ENCODE assay signal across 8 cellular contexts in the genomic region with DNA sequence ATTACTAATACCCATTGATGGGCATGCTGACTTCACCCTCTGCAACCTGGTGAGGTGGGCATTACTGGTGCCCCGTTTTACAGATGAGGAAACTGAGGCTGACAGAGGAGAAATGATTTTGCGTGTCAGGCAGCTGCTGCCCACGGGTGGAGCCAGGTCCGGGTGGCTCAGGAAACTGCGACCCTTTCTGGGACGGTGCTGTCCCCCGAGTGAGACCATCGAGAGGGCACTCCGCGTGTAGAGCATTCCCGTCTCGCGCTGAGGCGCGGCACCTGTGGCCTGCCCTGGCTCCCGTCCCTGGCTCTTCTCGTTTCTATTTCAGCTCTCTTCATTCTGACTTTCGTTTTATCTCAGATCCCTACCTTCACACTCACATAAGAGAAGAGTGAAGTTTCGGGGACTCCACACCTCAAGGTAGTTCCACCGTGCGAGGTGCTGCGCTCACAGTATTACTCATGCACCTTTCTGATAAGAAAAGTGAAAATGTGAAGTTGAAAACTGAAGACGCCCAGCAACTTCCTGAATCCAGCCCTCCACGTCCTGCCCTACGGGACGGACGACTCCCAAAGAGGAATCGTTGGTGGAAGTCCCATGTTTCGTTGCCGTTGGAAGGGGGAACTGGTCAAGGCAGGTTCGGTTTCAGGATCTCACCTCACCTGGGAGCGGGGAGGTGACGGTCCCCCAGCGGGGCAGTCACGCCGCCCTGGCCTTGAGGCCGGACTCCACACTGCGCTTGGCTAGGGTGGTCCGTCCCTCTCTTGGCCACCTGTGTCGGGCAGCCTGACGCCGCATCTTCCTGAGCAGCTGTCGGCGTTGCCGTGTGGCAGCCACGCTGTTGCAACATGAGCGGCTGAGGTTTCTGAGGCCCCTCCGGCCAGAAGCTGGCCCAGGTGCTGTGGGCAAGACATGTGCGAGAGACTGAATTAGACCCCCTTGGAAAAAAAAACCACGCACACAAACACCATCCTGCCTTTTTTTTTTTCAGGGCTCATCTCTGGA. TPM values are rescaled to one million over a fixed set of nuclear protein-coding genes. Genes with fewer than 3 reads are reported as not detected.
A peak's percentile ranks its signal among the peaks of the same experiment; 100 is the strongest.
DNase-seq lines count a peak whose midpoint lies in the region; ATAC-seq and TF ChIP-seq lines count a peak whose summit lies in the region.

No MANE protein-coding gene starts in this region.

- no peak for TF ChIP-seq CTCF in gastroesophageal sphincter (IDR thresholded peaks at IDR 0.05)
- TF ChIP-seq CTCF in uterus (IDR thresholded peaks at IDR 0.05): no peak

- H3K4me1 Mint-ChIP-seq in T-helper 1 cell treated with Interleukin-12 subunit alpha and Interleukin-12 subunit beta and Interleukin-4 antibody, amounts not matched to agents 30 μg/mL and 1 μg/mL, for 36 hours (ENCODE audit: low read depth): peaks cover 22% of the 10 kb centered on the region
- H3K4me1 Mint-ChIP-seq in memory B cell: peaks cover 50% of the 10 kb centered on the region

- WGBS in gastroesophageal sphincter (ENCODE audit: low coverage in 1 of 2), 2 donors: 84 to 87% methylated on average over 3 to 24 of the region's 50 CpGs

- peak; percentile 44 to 56 for DNase-seq in memory B cell (ENCODE audit: low spot score in 2 of 2)
- no peak for DNase-seq in medulla oblongata (ENCODE audit: extremely low spot score)
- DNase-seq in cerebellum (ENCODE audit: low spot score): no peak
- DNase-seq in uterus: no peak

- H3K4me1 ChIP-seq in gastroesophageal sphincter (no peaks in the 10 kb centered on the region), uterus (no peaks in the 10 kb centered on the region)

- peak overlapping the region; percentile 75 for H3K4me3 Mint-ChIP-seq in T-helper 1 cell treated with Interleukin-12 subunit alpha and Interleukin-12 subunit beta and Interleukin-4 antibody, amounts not matched to agents 30 μg/mL and 1 μg/mL, for 36 hours
- peak overlapping the region; percentile 83 for H3K4me3 Mint-ChIP-seq in memory B cell

- ATAC-seq in GM18502 (IDR thresholded peaks at IDR 0.05; ENCODE audit: poor library complexity, unreplicated experiment): peak; percentile 76
- ATAC-seq in HG02623 (IDR thresholded peaks at IDR 0.05; ENCODE audit: unreplicated experiment): peak; percentile 62
- peak; percentile 90 for ATAC-seq in memory B cell (ENCODE audit: low read depth)
- no peak for ATAC-seq in gastroesophageal sphincter

- H3K27me3 Mint-ChIP-seq in T-helper 1 cell treated with Interleukin-12 subunit alpha and Interleukin-12 subunit beta and Interleukin-4 antibody, amounts not matched to agents 30 μg/mL and 1 μg/mL, for 36 hours (ENCODE audit: low read depth): peaks cover 47% of the 10 kb centered on the region
- no peaks in the 10 kb centered on the region for H3K27me3 Mint-ChIP-seq in memory B cell

- TF ChIP-seq POLR2A in gastroesophageal sphincter (IDR thresholded peaks at IDR 0.05): no peak
- no peak for TF ChIP-seq POLR2A in uterus (IDR thresholded peaks at IDR 0.05)

- H3K9me3 Mint-ChIP-seq in T-helper 1 cell treated with Interleukin-12 subunit alpha and Interleukin-12 subunit beta and Interleukin-4 antibody, amounts not matched to agents 30 μg/mL and 1 μg/mL, for 36 hours: no peaks in the 10 kb centered on the region
- H3K9me3 Mint-ChIP-seq in memory B cell: no peaks in the 10 kb centered on the region

- H3K36me3 ChIP-seq in gastroesophageal sphincter: no peaks in the 10 kb centered on the region
- H3K36me3 ChIP-seq in uterus: no peaks in the 10 kb centered on the region

- H3K27me3 ChIP-seq in gastroesophageal sphincter: peaks cover 21% of the 10 kb centered on the region
- no peaks in the 10 kb centered on the region for H3K27me3 ChIP-seq in uterus

- peak overlapping the region; percentile 15 for H3K27ac Mint-ChIP-seq in T-helper 1 cell treated with Interleukin-12 subunit alpha and Interleukin-12 subunit beta and Interleukin-4 antibody, amounts not matched to agents 30 μg/mL and 1 μg/mL, for 36 hours
- H3K27ac Mint-ChIP-seq in memory B cell: peak overlapping the region; percentile 89

- H3K9me3 ChIP-seq in gastroesophageal sphincter: no peaks in the 10 kb centered on the region
- no peaks in the 10 kb centered on the region for H3K9me3 ChIP-seq in uterus

- no peak overlapping the region for H3K27ac ChIP-seq in gastroesophageal sphincter
- no peak overlapping the region for H3K27ac ChIP-seq in uterus

- intact Hi-C loops in uterus (cut with DNase I; ENCODE audit: low total_unique reads): no loop called here

- no peaks in the 10 kb centered on the region for H3K36me3 Mint-ChIP-seq in T-helper 1 cell treated with Interleukin-12 subunit alpha and Interleukin-12 subunit beta and Interleukin-4 antibody, amounts not matched to agents 30 μg/mL and 1 μg/mL, for 36 hours (ENCODE audit: low read depth)
- H3K36me3 Mint-ChIP-seq in memory B cell: no peaks in the 10 kb centered on the region

- no peak for TF ChIP-seq EP300 in gastroesophageal sphincter (IDR thresholded peaks at IDR 0.05)

- peak overlapping the region in 1 of 2 donors; percentile 2 for H3K4me3 ChIP-seq in gastroesophageal sphincter
- no peak overlapping the region for H3K4me3 ChIP-seq in uterus

RNA-seq across cellular contexts. Expression of gene IRF8, which starts 48.8 kb away (rescaled TPM):
- total RNA-seq in gastroesophageal sphincter (10 to 100 TPM in 2 of 4 donors, 1 to 10 TPM in 2; 2.4 to 13.8 (median 9.0) TPM), cerebellum (3.7 TPM), uterus (10 to 100 TPM in 1 of 4 donors, 1 to 10 TPM in 2, not detected in 1; 3.7 to 17.3 (median 3.8) TPM)

Comparison
In these comparisons a context has a peak if more than half of its experiments do, and no peak if none do; other contexts are left out.
1. DNase-seq: peak in memory B cell (2 of 2); none in medulla oblongata (single experiment), cerebellum (single experiment) and uterus (0 of 2).